Comparison of ENCODE assay signal across 40 cellular contexts in genomic region chr5:7210549-7210948, GRCh38.
"Had no signal": no experiment of that assay in that cellular context is flagged by ENCODE, and none has a peak within 500 bp of the region (broad histone marks: within the 10 kb centered on the region; RNA-seq: fewer than 3 reads in every experiment).

No MANE protein-coding gene starts in this region.

- H3K9me3 ChIP-seq: ascending aorta had no signal

- FAIRE-seq: bronchial epithelial cell, TTC549 had no signal

- H3K27me3 Mint-ChIP-seq: activated CD4-positive, alpha-beta memory T cell treated with anti-CD3 and anti-CD28 coated beads, Interleukin-2, amount 10 ng/mL, durations not matched to agents 7 days and 5 days; activated CD4-positive, alpha-beta T cell treated with anti-CD3 and anti-CD28 coated beads for 36 hours; activated CD4-positive, alpha-beta T cell treated with anti-CD3 and anti-CD28 coated beads, Interleukin-2, amount 10 ng/mL, durations not matched to agents 7 days and 5 days; activated CD8-positive, alpha-beta memory T cell treated with anti-CD3 and anti-CD28 coated beads, Interleukin-2, amount 10 ng/mL, durations not matched to agents 7 days and 5 days; activated naive CD4-positive, alpha-beta T cell treated with anti-CD3 and anti-CD28 coated beads, Interleukin-2, amount 10 ng/mL, durations not matched to agents 7 days and 5 days; activated naive CD4-positive, alpha-beta T cell treated with anti-CD3 and anti-CD28 coated beads, Interleukin-2, amount 50 U/mL, for 24 hours; activated naive CD8-positive, alpha-beta T cell; activated naive CD8-positive, alpha-beta T cell treated with anti-CD3 and anti-CD28 coated beads, Interleukin-2, amount 10 ng/mL, durations not matched to agents 7 days and 5 days; activated naive CD8-positive, alpha-beta T cell treated with anti-CD3 and anti-CD28 coated beads, Interleukin-2, amount 50 U/mL, for 24 hours; activated T-cell treated with anti-CD3 and anti-CD28 coated beads, Interleukin-2, amount 50 U/mL, for 24 hours; brain; central memory CD8-positive, alpha-beta T cell had no signal

- H3K27ac ChIP-seq: cardiac muscle cell, WERI-Rb-1 had no signal

- H3K36me3 Mint-ChIP-seq: activated CD8-positive, alpha-beta memory T cell treated with anti-CD3 and anti-CD28 coated beads, Interleukin-2, amount 10 ng/mL, durations not matched to agents 7 days and 5 days; activated naive CD4-positive, alpha-beta T cell treated with anti-CD3 and anti-CD28 coated beads, Interleukin-2, amount 10 ng/mL, durations not matched to agents 7 days and 5 days; activated naive CD4-positive, alpha-beta T cell treated with anti-CD3 and anti-CD28 coated beads, Interleukin-2, amount 50 U/mL, for 24 hours; activated naive CD8-positive, alpha-beta T cell; activated naive CD8-positive, alpha-beta T cell treated with anti-CD3 and anti-CD28 coated beads, Interleukin-2, amount 10 ng/mL, durations not matched to agents 7 days and 5 days; brain; WTC11 had no signal

- H3K9me3 Mint-ChIP-seq: activated CD4-positive, alpha-beta memory T cell treated with anti-CD3 and anti-CD28 coated beads, Interleukin-2, amount 10 ng/mL, durations not matched to agents 7 days and 5 days; activated naive CD4-positive, alpha-beta T cell treated with anti-CD3 and anti-CD28 coated beads, Interleukin-2, amount 50 U/mL, for 24 hours; brain had no signal

- H3K27ac Mint-ChIP-seq: activated CD4-positive, alpha-beta memory T cell treated with anti-CD3 and anti-CD28 coated beads, Interleukin-2, amount 10 ng/mL, durations not matched to agents 7 days and 5 days; activated CD4-positive, alpha-beta T cell treated with anti-CD3 and anti-CD28 coated beads for 36 hours; activated CD4-positive, alpha-beta T cell treated with anti-CD3 and anti-CD28 coated beads, Interleukin-2, amount 10 ng/mL, durations not matched to agents 7 days and 5 days; activated CD8-positive, alpha-beta memory T cell treated with anti-CD3 and anti-CD28 coated beads, Interleukin-2, amount 10 ng/mL, durations not matched to agents 7 days and 5 days; activated CD8-positive, alpha-beta T cell treated with anti-CD3 and anti-CD28 coated beads, Interleukin-2, amount 10 ng/mL, durations not matched to agents 7 days and 5 days; activated naive CD4-positive, alpha-beta T cell treated with anti-CD3 and anti-CD28 coated beads, Interleukin-2, amount 10 ng/mL, durations not matched to agents 7 days and 5 days; activated naive CD4-positive, alpha-beta T cell treated with anti-CD3 and anti-CD28 coated beads, Interleukin-2, amount 50 U/mL, for 24 hours; activated naive CD8-positive, alpha-beta T cell; activated naive CD8-positive, alpha-beta T cell treated with anti-CD3 and anti-CD28 coated beads, Interleukin-2, amount 10 ng/mL, durations not matched to agents 7 days and 5 days; activated naive CD8-positive, alpha-beta T cell treated with anti-CD3 and anti-CD28 coated beads, Interleukin-2, amount 50 U/mL, for 24 hours; activated T-cell treated with anti-CD3 and anti-CD28 coated beads, Interleukin-2, amount 50 U/mL, for 24 hours; activated T-helper 2 cell treated with anti-CD3 and anti-CD28 coated beads, Interferon-gamma antibody, Interleukin-2, Interleukin-4, amounts not matched to agents 10 μg/mL and 5 μg/mL and 100 μg/mL, durations not matched to agents 14 hours and 24 hours and 36 hours; T-helper 1 cell treated with Interleukin-12 subunit alpha and Interleukin-12 subunit beta and Interleukin-4 antibody, amounts not matched to agents 30 μg/mL and 1 μg/mL, for 36 hours; T-helper 2 cell treated with Interferon-gamma antibody and Interleukin-4, amounts not matched to agents 5 μg/mL and 100 μg/mL, for 36 hours; WTC11 had no signal

- H3K36me3 ChIP-seq: ascending aorta, cardiac muscle cell, WERI-Rb-1 had no signal

- H3K4me3 Mint-ChIP-seq: activated CD4-positive, alpha-beta memory T cell treated with anti-CD3 and anti-CD28 coated beads, Interleukin-2, amount 10 ng/mL, durations not matched to agents 7 days and 5 days; activated CD4-positive, alpha-beta T cell treated with anti-CD3 and anti-CD28 coated beads for 36 hours; activated CD4-positive, alpha-beta T cell treated with anti-CD3 and anti-CD28 coated beads, Interleukin-2, amount 10 ng/mL, durations not matched to agents 7 days and 5 days; activated CD8-positive, alpha-beta memory T cell treated with anti-CD3 and anti-CD28 coated beads, Interleukin-2, amount 10 ng/mL, durations not matched to agents 7 days and 5 days; activated CD8-positive, alpha-beta T cell treated with anti-CD3 and anti-CD28 coated beads, Interleukin-2, amount 10 ng/mL, durations not matched to agents 7 days and 5 days; activated naive CD4-positive, alpha-beta T cell treated with anti-CD3 and anti-CD28 coated beads, Interleukin-2, amount 10 ng/mL, durations not matched to agents 7 days and 5 days; activated naive CD4-positive, alpha-beta T cell treated with anti-CD3 and anti-CD28 coated beads, Interleukin-2, amount 50 U/mL, for 24 hours; activated naive CD8-positive, alpha-beta T cell; activated naive CD8-positive, alpha-beta T cell treated with anti-CD3 and anti-CD28 coated beads, Interleukin-2, amount 10 ng/mL, durations not matched to agents 7 days and 5 days; activated naive CD8-positive, alpha-beta T cell treated with anti-CD3 and anti-CD28 coated beads, Interleukin-2, amount 50 U/mL, for 24 hours; activated T-cell treated with anti-CD3 and anti-CD28 coated beads, Interleukin-2, amount 50 U/mL, for 24 hours; brain; central memory CD8-positive, alpha-beta T cell; T-helper 1 cell treated with Interleukin-12 subunit alpha and Interleukin-12 subunit beta and Interleukin-4 antibody, amounts not matched to agents 30 μg/mL and 1 μg/mL, for 36 hours; T-helper 2 cell treated with Interferon-gamma antibody and Interleukin-4, amounts not matched to agents 5 μg/mL and 100 μg/mL, for 36 hours; WTC11 had no signal

- H3K4me1 Mint-ChIP-seq: activated CD4-positive, alpha-beta memory T cell treated with anti-CD3 and anti-CD28 coated beads, Interleukin-2, amount 10 ng/mL, durations not matched to agents 7 days and 5 days; activated CD4-positive, alpha-beta T cell treated with anti-CD3 and anti-CD28 coated beads for 36 hours; activated CD4-positive, alpha-beta T cell treated with anti-CD3 and anti-CD28 coated beads, Interleukin-2, amount 10 ng/mL, durations not matched to agents 7 days and 5 days; activated CD8-positive, alpha-beta memory T cell treated with anti-CD3 and anti-CD28 coated beads, Interleukin-2, amount 10 ng/mL, durations not matched to agents 7 days and 5 days; activated naive CD4-positive, alpha-beta T cell treated with anti-CD3 and anti-CD28 coated beads, Interleukin-2, amount 10 ng/mL, durations not matched to agents 7 days and 5 days; activated naive CD4-positive, alpha-beta T cell treated with anti-CD3 and anti-CD28 coated beads, Interleukin-2, amount 50 U/mL, for 24 hours; activated naive CD8-positive, alpha-beta T cell treated with anti-CD3 and anti-CD28 coated beads, Interleukin-2, amount 10 ng/mL, durations not matched to agents 7 days and 5 days; activated naive CD8-positive, alpha-beta T cell treated with anti-CD3 and anti-CD28 coated beads, Interleukin-2, amount 50 U/mL, for 24 hours; central memory CD8-positive, alpha-beta T cell; WTC11 had no signal

- H3K27me3 ChIP-seq: ascending aorta, cardiac muscle cell had no signal

- DNase-seq: activated CD4-positive, alpha-beta memory T cell treated with anti-CD3 and anti-CD28 coated beads, Interleukin-2, amount 10 ng/mL, durations not matched to agents 7 days and 5 days; activated CD4-positive, alpha-beta T cell treated with anti-CD3 and anti-CD28 coated beads for 1 hour; activated CD4-positive, alpha-beta T cell treated with anti-CD3 and anti-CD28 coated beads for 36 hours; activated CD4-positive, alpha-beta T cell treated with anti-CD3 and anti-CD28 coated beads for 48 hours; activated CD4-positive, alpha-beta T cell treated with anti-CD3 and anti-CD28 coated beads, Interleukin-2, amount 10 ng/mL, durations not matched to agents 7 days and 5 days; activated CD4-positive, alpha-beta T cell treated with anti-CD3 and anti-CD28 coated beads, Interleukin-2, amount 50 U/mL, for 48 hours; activated CD4-positive, CD25-positive, alpha-beta regulatory T cell; activated CD8-positive, alpha-beta memory T cell treated with anti-CD3 and anti-CD28 coated beads for 24 hours; activated CD8-positive, alpha-beta memory T cell treated with anti-CD3 and anti-CD28 coated beads, Interleukin-2, amount 10 ng/mL, durations not matched to agents 7 days and 5 days; activated CD8-positive, alpha-beta memory T cell treated with anti-CD3 and anti-CD28 coated beads, Interleukin-2, amount 50 U/mL, for 48 hours; activated CD8-positive, alpha-beta T cell treated with anti-CD3 and anti-CD28 coated beads, Interleukin-2, amount 10 ng/mL, durations not matched to agents 7 days and 5 days; activated effector memory CD4-positive, alpha-beta T cell treated with Interleukin-2 at 50 U/mL for 16 hours; activated gamma-delta T cell; activated naive CD4-positive, alpha-beta T cell treated with anti-CD3 and anti-CD28 coated beads, Interleukin-2, amount 10 ng/mL, durations not matched to agents 7 days and 5 days; activated naive CD4-positive, alpha-beta T cell treated with Interleukin-2 at 50 U/mL for 16 hours; activated naive CD8-positive, alpha-beta T cell treated with anti-CD3 and anti-CD28 coated beads, Interleukin-2, amount 10 ng/mL, durations not matched to agents 7 days and 5 days; activated naive CD8-positive, alpha-beta T cell treated with anti-CD3 and anti-CD28 coated beads, Interleukin-2, amount 50 U/mL, for 24 hours; activated T-cell treated with anti-CD3 and anti-CD28 coated beads, Interleukin-2, amount 50 U/mL, for 24 hours; activated T-cell treated with anti-CD3 and anti-CD28 coated beads, Interleukin-2, amount 50 U/mL, for 48 hours; amygdala; anterior cingulate cortex; caudate nucleus; cerebellar nuclear complex; T-helper 1 cell; T-helper 2 cell; T-helper 9 cell; WERI-Rb-1 had no signal

- ATAC-seq: activated CD4-positive, alpha-beta T cell treated with anti-CD3 and anti-CD28 coated beads for 36 hours; activated CD4-positive, CD25-positive, alpha-beta regulatory T cell treated with anti-CD3 and anti-CD28 coated beads, Interleukin-2, amount 50 U/mL, for 24 hours; activated CD8-positive, alpha-beta memory T cell treated with anti-CD3 and anti-CD28 coated beads, Interleukin-2, amount 10 ng/mL, durations not matched to agents 7 days and 5 days; activated CD8-positive, alpha-beta T cell treated with anti-CD3 and anti-CD28 coated beads, Interleukin-2, amount 10 ng/mL, durations not matched to agents 7 days and 5 days; activated naive CD8-positive, alpha-beta T cell treated with anti-CD3 and anti-CD28 coated beads, Interleukin-2, amount 50 U/mL, for 24 hours; WTC11 had no signal

- H3K4me3 ChIP-seq: ascending aorta, cardiac muscle cell had no signal
